Comparison of ENCODE assay signal across 9 cellular contexts in the genomic region with DNA sequence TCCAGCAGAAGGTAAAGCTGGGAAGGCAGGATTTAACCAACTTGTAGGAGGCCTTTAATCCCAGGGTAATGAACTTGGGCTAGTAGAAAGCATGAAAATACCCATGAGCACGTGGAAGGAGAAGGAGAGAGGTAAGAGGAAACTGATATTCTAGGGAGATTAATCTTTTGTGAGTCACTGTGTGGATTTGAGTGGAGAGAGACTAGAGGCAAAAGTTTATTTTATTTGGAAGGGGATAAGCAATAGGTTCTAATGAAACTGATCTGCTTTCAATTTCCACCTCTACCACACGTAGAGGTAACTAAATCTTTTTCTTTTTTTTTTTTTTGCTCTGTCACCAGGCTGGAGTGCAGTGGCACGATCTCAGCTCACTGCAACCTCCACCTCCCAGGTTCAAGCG.
"Had no signal": no experiment of that assay in that cellular context is flagged by ENCODE, and none has a peak within 500 bp of the region (broad histone marks: within the 10 kb centered on the region; RNA-seq: fewer than 3 reads in every experiment).

No MANE protein-coding gene starts in this region.

- H3K9me3 ChIP-seq: HAP-1 had no signal

- H3K9ac ChIP-seq: GM23248 had no signal

- DNase-seq: GM23248, GOT3, H7, HFFc6, KG1 had no signal

- H3K36me3 ChIP-seq: HAP-1 had no signal

- H3K4me3 ChIP-seq: GM23248, HAP-1, K562 had no signal

- H2AFZ ChIP-seq: GM23248 had no signal

- ATAC-seq: HCT116, HepG2, K562 had no signal

- H3K27ac ChIP-seq: GM23248 had no signal

- H3K4me1 ChIP-seq: HAP-1 had no signal
